In the genomic region with DNA sequence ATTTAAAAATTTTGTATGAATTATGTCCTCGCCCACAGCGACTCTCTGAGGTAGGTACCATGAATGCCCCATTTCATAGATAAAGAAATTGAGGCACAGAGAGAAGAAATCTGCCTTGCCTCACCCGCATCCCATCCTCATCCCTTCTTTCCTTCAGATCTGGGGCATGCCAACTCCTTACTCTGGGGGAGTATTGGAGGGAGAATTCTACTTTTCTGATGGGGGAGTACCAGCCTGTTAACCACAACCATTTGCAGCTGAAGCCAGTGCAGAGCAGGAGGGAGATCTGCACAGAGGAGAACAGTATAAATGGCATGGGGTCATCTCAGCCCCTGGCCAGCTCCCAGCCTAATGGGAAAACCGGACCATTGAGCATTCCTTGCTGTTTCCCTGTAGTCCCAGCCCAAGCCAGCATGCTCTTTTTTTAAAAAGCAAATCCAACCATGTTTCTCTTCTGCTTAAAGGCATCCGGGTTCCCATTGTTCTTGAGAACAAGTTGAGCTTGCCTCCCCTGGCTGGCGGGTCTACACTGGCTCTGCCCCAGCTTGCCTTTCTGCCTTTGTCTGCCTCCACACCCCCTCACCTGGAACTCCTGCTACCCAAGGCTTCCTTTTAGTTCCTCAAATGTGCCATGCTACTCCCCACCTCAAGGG, we compare ENCODE assay signal across 9 cellular contexts. TPM values are rescaled to one million over a fixed set of nuclear protein-coding genes. Genes with fewer than 3 reads are reported as not detected.
DNase-seq lines count a peak whose midpoint lies in the region; ATAC-seq and TF ChIP-seq lines count a peak whose summit lies in the region.
"Had no signal": no experiment of that assay in that cellular context is flagged by ENCODE, and none has a peak within 500 bp of the region (broad histone marks: within the 10 kb centered on the region; RNA-seq: fewer than 3 reads in every experiment).

No MANE protein-coding gene starts in this region.

- TF ChIP-seq POLR2A in heart left ventricle (IDR thresholded peaks at IDR 0.05), result no peak
- TF ChIP-seq POLR2A in upper lobe of left lung (IDR thresholded peaks at IDR 0.05), result no peak

- H3K27ac Mint-ChIP-seq in activated naive CD8-positive, alpha-beta T cell treated with anti-CD3 and anti-CD28 coated beads, Interleukin-2, amount 10 ng/mL, durations not matched to agents 7 days and 5 days, result no peak overlapping the region

- H3K9me3 ChIP-seq in heart left ventricle (no peaks in the 10 kb centered on the region), lower lobe of right lung (no peaks in the 10 kb centered on the region), upper lobe of right lung (no peaks in the 10 kb centered on the region), upper lobe of left lung (no peaks in the 10 kb centered on the region)

- H3K27ac ChIP-seq in heart left ventricle, result peak overlapping the region in 10 of 12 donors; percentile 1 to 98 (median 94)
- H3K27ac ChIP-seq in lower lobe of right lung, result peak overlapping the region; percentile 97
- H3K27ac ChIP-seq in upper lobe of right lung, result peak overlapping the region; percentile 96
- peak overlapping the region in 2 of 4 donors; percentile 98 for H3K27ac ChIP-seq in upper lobe of left lung

- peaks cover 2% of the 10 kb centered on the region for H3K4me1 Mint-ChIP-seq in activated naive CD8-positive, alpha-beta T cell treated with anti-CD3 and anti-CD28 coated beads, Interleukin-2, amount 10 ng/mL, durations not matched to agents 7 days and 5 days

- intact Hi-C loops in heart left ventricle (cut with DNase I) (loop anchor here in 2 of 10 donors (2.0 to 5.0 kb wide), 3 partner anchors 19 to 137 kb away; partner anchors contain the start of gene LRMDA (in 1 of the 2)), left cardiac atrium (cut with DNase I) (loop anchor here in 1 of 2 donors (10.0 kb wide), 1 partner anchor 505 kb away; no protein-coding TSS in a partner anchor), lower lobe of right lung (cut with DNase I) (no loop called here), upper lobe of right lung (cut with DNase I) (no loop called here)

- POLR2A ChIA-PET in activated naive CD8-positive, alpha-beta T cell treated with anti-CD3 and anti-CD28 coated beads, Interleukin-2, amount 10 ng/mL, durations not matched to agents 7 days and 5 days (lab: Charles Lee), result no interaction called here

- DNase-seq in heart left ventricle, result peak in 3 of 5 donors; percentile 37 to 52 (median 46)
- no peak for DNase-seq in left cardiac atrium
- DNase-seq in activated naive CD8-positive, alpha-beta T cell treated with anti-CD3 and anti-CD28 coated beads, Interleukin-2, amount 10 ng/mL, durations not matched to agents 7 days and 5 days, result no peak
- DNase-seq in lower lobe of right lung, result no peak
- no peak for DNase-seq in upper lobe of right lung
- no peak for DNase-seq in SIG-M5 treated with dmso at 0.1 percent for 504 hours (lab: John Stamatoyannopoulos, UW; ENCODE audit: unreplicated experiment)
- DNase-seq in upper lobe of left lung, result no peak
- DNase-seq: NCI-H1048 had no signal

- TF ChIP-seq EP300 in upper lobe of left lung (IDR thresholded peaks at IDR 0.05), result no peak

- peaks cover 58% of the 10 kb centered on the region for H3K27me3 Mint-ChIP-seq in activated naive CD8-positive, alpha-beta T cell treated with anti-CD3 and anti-CD28 coated beads, Interleukin-2, amount 10 ng/mL, durations not matched to agents 7 days and 5 days

- TF ChIP-seq CTCF in heart left ventricle (IDR thresholded peaks at IDR 0.05), result no peak
- TF ChIP-seq CTCF in lower lobe of right lung (IDR thresholded peaks at IDR 0.05), result no peak
- no peak for TF ChIP-seq CTCF in upper lobe of right lung (IDR thresholded peaks at IDR 0.05)
- no peak for TF ChIP-seq CTCF in upper lobe of left lung (IDR thresholded peaks at IDR 0.05)

- 35 to 44% (median 37%) methylated on average over 6 of the region's 6 CpGs for WGBS in heart left ventricle, 4 donors
- 65 to 70% methylated on average over 6 of the region's 6 CpGs for WGBS in upper lobe of left lung, 2 donors

- H3K36me3 Mint-ChIP-seq in activated naive CD8-positive, alpha-beta T cell treated with anti-CD3 and anti-CD28 coated beads, Interleukin-2, amount 10 ng/mL, durations not matched to agents 7 days and 5 days, result no peaks in the 10 kb centered on the region

- ATAC-seq in heart left ventricle (peak in 2 of 4 donors; percentile 23 to 51), left cardiac atrium (no peak), lower lobe of right lung (no peak), upper lobe of right lung (no peak), upper lobe of left lung (ENCODE audit: low FRiP score in 2 of 2) (no peak), HG03469 (IDR thresholded peaks at IDR 0.05; ENCODE audit: unreplicated experiment) (no peak)
- no peak for ATAC-seq in activated naive CD8-positive, alpha-beta T cell treated with anti-CD3 and anti-CD28 coated beads, Interleukin-2, amount 10 ng/mL, durations not matched to agents 7 days and 5 days (ENCODE audit: low read depth)

- H3K36me3 ChIP-seq in heart left ventricle (no peaks in the 10 kb centered on the region), lower lobe of right lung (no peaks in the 10 kb centered on the region), upper lobe of right lung (no peaks in the 10 kb centered on the region), upper lobe of left lung (no peaks in the 10 kb centered on the region)

- peaks cover 0 to 32% (median 17%) of the 10 kb centered on the region in 12 donors for H3K4me1 ChIP-seq in heart left ventricle
- peaks cover 7% of the 10 kb centered on the region for H3K4me1 ChIP-seq in lower lobe of right lung
- peaks cover 12% of the 10 kb centered on the region for H3K4me1 ChIP-seq in upper lobe of right lung
- peaks cover 17 to 47% (median 23%) of the 10 kb centered on the region in 4 donors for H3K4me1 ChIP-seq in upper lobe of left lung

- H3K4me3 ChIP-seq in heart left ventricle, result peak overlapping the region in 3 of 12 donors; percentile 8 to 93 (median 85)
- H3K4me3 ChIP-seq in lower lobe of right lung, result peak overlapping the region; percentile 93
- peak overlapping the region; percentile 70 for H3K4me3 ChIP-seq in upper lobe of right lung
- H3K4me3 ChIP-seq in upper lobe of left lung, result peak overlapping the region in 1 of 4 donors; percentile 67

- H3K9me3 Mint-ChIP-seq in activated naive CD8-positive, alpha-beta T cell treated with anti-CD3 and anti-CD28 coated beads, Interleukin-2, amount 10 ng/mL, durations not matched to agents 7 days and 5 days, result no peaks in the 10 kb centered on the region

- H3K4me3 Mint-ChIP-seq in activated naive CD8-positive, alpha-beta T cell treated with anti-CD3 and anti-CD28 coated beads, Interleukin-2, amount 10 ng/mL, durations not matched to agents 7 days and 5 days, result peak overlapping the region; percentile 57

- H3K27me3 ChIP-seq in heart left ventricle (peaks cover 0 to 16% (median 0%) of the 10 kb centered on the region in 9 donors), lower lobe of right lung (ENCODE audit: low read depth) (no peaks in the 10 kb centered on the region), upper lobe of right lung (no peaks in the 10 kb centered on the region), upper lobe of left lung (no peaks in the 10 kb centered on the region)

RNA-seq across cellular contexts. Expression of gene ZNF503, which starts 8.7 kb away (rescaled TPM):
- 1 to 10 TPM; 3.4 to 8.6 (median 7.4) TPM for total RNA-seq in heart left ventricle
- 1 to 10 TPM; 4.4 to 6.3 TPM for polyA plus RNA-seq in heart left ventricle
- 10 to 100 TPM; 12.0 to 14.3 TPM for total RNA-seq in left cardiac atrium
- under 1 TPM; 0.23 to 0.42 TPM for total RNA-seq in activated naive CD8-positive, alpha-beta T cell treated with anti-CD3 and anti-CD28 coated beads, Interleukin-2, amount 10 ng/mL, durations not matched to agents 7 days and 5 days
- 28.3 TPM for total RNA-seq in lower lobe of right lung
- total RNA-seq in upper lobe of right lung, result 36.2 TPM
- total RNA-seq in upper lobe of left lung, result 10 to 100 TPM; 15.0 to 44.6 (median 23.5) TPM

RNA-seq across cellular contexts. Expression of gene LRMDA, which starts 21.2 kb away (rescaled TPM):
- 10 to 100 TPM in 8 of 9 donors, 1 to 10 TPM in 1; 7.7 to 34.4 (median 14.9) TPM for total RNA-seq in heart left ventricle
- polyA plus RNA-seq in heart left ventricle, result 10 to 100 TPM in 1 of 2 donors, 1 to 10 TPM in 1; 2.4 to 14.9 TPM
- 10 to 100 TPM; 40.6 to 57.8 TPM for total RNA-seq in left cardiac atrium
- total RNA-seq in activated naive CD8-positive, alpha-beta T cell treated with anti-CD3 and anti-CD28 coated beads, Interleukin-2, amount 10 ng/mL, durations not matched to agents 7 days and 5 days, result not detected
- 29.9 TPM for total RNA-seq in lower lobe of right lung
- 20.0 TPM for total RNA-seq in upper lobe of right lung
- total RNA-seq in upper lobe of left lung, result 100 to 1,000 TPM in 1 of 6 donors, 10 to 100 TPM in 5; 12.8 to 185 (median 18.1) TPM

Comparison
In these comparisons a context has a peak if more than half of its experiments do, and no peak if none do; other contexts are left out.
1. DNase-seq: peak in heart left ventricle (3 of 5); none in left cardiac atrium (single experiment), activated naive CD8-positive, alpha-beta T cell treated with anti-CD3 and anti-CD28 coated beads, Interleukin-2, amount 10 ng/mL, durations not matched to agents 7 days and 5 days (single experiment), lower lobe of right lung (single experiment), upper lobe of right lung (single experiment), SIG-M5 treated with dmso at 0.1 percent for 504 hours (single experiment) and upper lobe of left lung (0 of 2).
2. RNA of gene LRMDA, which starts 21.2 kb away (total RNA-seq): 40.6 to 57.8 TPM in left cardiac atrium, 29.9 TPM in lower lobe of right lung (single experiment), 20.0 TPM in upper lobe of right lung (single experiment), 12.8 to 185 TPM in upper lobe of left lung and 7.7 to 34.4 TPM in heart left ventricle; not detected in activated naive CD8-positive, alpha-beta T cell treated with anti-CD3 and anti-CD28 coated beads, Interleukin-2, amount 10 ng/mL, durations not matched to agents 7 days and 5 days; every median in the first group is over 4 times any median in the second.